In the genomic region with DNA sequence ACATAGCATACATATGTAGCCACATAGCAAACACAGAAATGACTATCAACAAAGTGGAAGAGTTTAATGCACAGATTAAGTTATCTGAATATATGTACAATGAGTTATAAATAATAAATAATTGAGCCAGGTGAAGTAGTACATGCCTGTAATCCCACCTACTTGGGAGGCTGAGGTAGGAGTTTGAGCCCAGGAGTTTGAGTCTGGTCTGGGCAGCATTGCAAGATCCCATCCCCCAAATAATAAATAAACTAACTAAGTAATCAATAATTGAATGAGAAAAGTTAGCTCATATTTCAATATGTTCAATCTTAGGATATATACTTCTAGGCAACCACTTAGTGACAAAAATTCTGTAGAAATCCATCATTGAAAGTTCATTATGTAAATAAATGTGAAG, we compare ENCODE assay signal across 1 cellular context.
A peak's percentile ranks its signal among the peaks of the same experiment; 100 is the strongest.
TF ChIP-seq lines count a peak whose summit lies in the region.

No MANE protein-coding gene starts in this region.

TF ChIP-seq in HepG2, 621 proteins besides CTCF, POLR2A, EP300 and RAD21:
- TF ChIP-seq ZNF724P (CRISPR knock-in tag; IDR thresholded peaks at IDR 0.05; ENCODE audit: borderline replicate concordance) (no peak), ZNF121 (CRISPR knock-in tag; IDR thresholded peaks at IDR 0.05) (peak; percentile 66)
